ENCODE assay signal across 15 cellular contexts in genomic region chr10:5565205-5565545, GRCh38. TPM values are rescaled to one million over a fixed set of nuclear protein-coding genes. Genes with fewer than 3 reads are reported as not detected.
DNase-seq lines count a peak whose midpoint lies in the region; TF ChIP-seq lines count a peak whose summit lies in the region.
"Had no signal": no experiment of that assay in that cellular context is flagged by ENCODE, and none has a peak within 500 bp of the region (broad histone marks: within the 10 kb centered on the region; RNA-seq: fewer than 3 reads in every experiment).

No MANE protein-coding gene starts in this region.

- no peak overlapping the region for H2BK120ac ChIP-seq in H9 (ENCODE audit: low read depth, low read length, poor library complexity, severe bottlenecking)

- no peaks in the 10 kb centered on the region for H3K23me2 ChIP-seq in H9 (ENCODE audit: insufficient read length, low read depth, low read length, poor library complexity, severe bottlenecking)

- no peaks in the 10 kb centered on the region for H3K79me2 ChIP-seq in smooth muscle cell (ENCODE audit: low read depth)
- H3K79me2 ChIP-seq in H9 (ENCODE audit: insufficient read depth, low read length): no peaks in the 10 kb centered on the region

- no peaks in the 10 kb centered on the region for H3K36me3 ChIP-seq in smooth muscle cell (ENCODE audit: low read depth)
- H3K36me3 ChIP-seq: adrenal gland, HAP-1, tibial artery had no signal

- DNase-seq in activated CD4-positive, alpha-beta T cell treated with anti-CD3 and anti-CD28 coated beads, Interleukin-2, amount 10 ng/mL, durations not matched to agents 7 days and 5 days: no peak
- DNase-seq in activated CD4-positive, alpha-beta T cell treated with anti-CD3 and anti-CD28 coated beads, Interleukin-2, amount 50 U/mL, for 48 hours: no peak
- no peak for DNase-seq in activated CD4-positive, alpha-beta memory T cell treated with anti-CD3 and anti-CD28 coated beads, Interleukin-2, amount 10 ng/mL, durations not matched to agents 7 days and 5 days
- peak; percentile 45 for DNase-seq in islet precursor cell
- no peak for DNase-seq in smooth muscle cell (lab: John Stamatoyannopoulos, UW; ENCODE audit: unreplicated experiment)
- no peak for DNase-seq in H9
- DNase-seq in SIG-M5 (lab: John Stamatoyannopoulos, UW): no peak
- no peak for DNase-seq in NCI-H774 (lab: John Stamatoyannopoulos, UW)
- DNase-seq: activated CD4-positive, alpha-beta T cell treated with anti-CD3 and anti-CD28 coated beads for 48 hours; adrenal gland; NK-92 treated with Interleukin-12 subunit alpha and Interleukin-12 subunit beta, amount 100 ng/mL, for 24 hours had no signal

- H3T11ph ChIP-seq in H9 (ENCODE audit: low read length): no peak overlapping the region

- peak overlapping the region; percentile 95 for H3K27ac ChIP-seq in smooth muscle cell (ENCODE audit: low read depth)
- no peak overlapping the region for H3K27ac ChIP-seq in H9 (ENCODE audit: insufficient read length, low read depth, low read length)
- H3K27ac ChIP-seq: adrenal gland had no signal

- H3K9me3 Mint-ChIP-seq in activated CD4-positive, alpha-beta T cell treated with anti-CD3 and anti-CD28 coated beads, Interleukin-2, amount 10 ng/mL, durations not matched to agents 7 days and 5 days: peaks cover 3% of the 10 kb centered on the region
- no peaks in the 10 kb centered on the region for H3K9me3 Mint-ChIP-seq in activated CD4-positive, alpha-beta memory T cell treated with anti-CD3 and anti-CD28 coated beads, Interleukin-2, amount 10 ng/mL, durations not matched to agents 7 days and 5 days
- no peaks in the 10 kb centered on the region for H3K9me3 Mint-ChIP-seq in H9

- peaks cover 4% of the 10 kb centered on the region for H3K27me3 Mint-ChIP-seq in activated CD4-positive, alpha-beta T cell treated with anti-CD3 and anti-CD28 coated beads, Interleukin-2, amount 10 ng/mL, durations not matched to agents 7 days and 5 days
- H3K27me3 Mint-ChIP-seq in activated CD4-positive, alpha-beta memory T cell treated with anti-CD3 and anti-CD28 coated beads, Interleukin-2, amount 10 ng/mL, durations not matched to agents 7 days and 5 days: peaks cover 10% of the 10 kb centered on the region
- peaks cover 1% of the 10 kb centered on the region; the same call in 1 of the 2 replicates for H3K27me3 Mint-ChIP-seq in H9 (ENCODE audit: low read depth)

- peaks cover 7% of the 10 kb centered on the region for H3K36me3 Mint-ChIP-seq in activated CD4-positive, alpha-beta T cell treated with anti-CD3 and anti-CD28 coated beads, Interleukin-2, amount 10 ng/mL, durations not matched to agents 7 days and 5 days (ENCODE audit: low read depth)
- peaks cover 4% of the 10 kb centered on the region for H3K36me3 Mint-ChIP-seq in activated CD4-positive, alpha-beta memory T cell treated with anti-CD3 and anti-CD28 coated beads, Interleukin-2, amount 10 ng/mL, durations not matched to agents 7 days and 5 days (ENCODE audit: low read depth)
- H3K36me3 Mint-ChIP-seq in H9 (ENCODE audit: insufficient read depth in 1 of 3, low read depth in 3 of 3): no peaks in the 10 kb centered on the region; a peak in 1 of 7 replicates

- H3K27ac Mint-ChIP-seq in activated CD4-positive, alpha-beta T cell treated with anti-CD3 and anti-CD28 coated beads, Interleukin-2, amount 10 ng/mL, durations not matched to agents 7 days and 5 days: peak overlapping the region; percentile 100
- H3K27ac Mint-ChIP-seq in activated CD4-positive, alpha-beta memory T cell treated with anti-CD3 and anti-CD28 coated beads, Interleukin-2, amount 10 ng/mL, durations not matched to agents 7 days and 5 days: peak overlapping the region; percentile 93
- peak overlapping the region in 1 of 3 experiments; percentile 25; a peak in 1 of 7 replicates for H3K27ac Mint-ChIP-seq in H9

- no peak overlapping the region for H3K4me3 ChIP-seq in smooth muscle cell
- H3K4me3 ChIP-seq: adrenal gland, HAP-1, tibial artery had no signal

- H4K5ac ChIP-seq in H9 (ENCODE audit: insufficient read length, low read depth, low read length): no peak overlapping the region

- H3K4me3 Mint-ChIP-seq in activated CD4-positive, alpha-beta T cell treated with anti-CD3 and anti-CD28 coated beads, Interleukin-2, amount 10 ng/mL, durations not matched to agents 7 days and 5 days: no peak overlapping the region
- H3K4me3 Mint-ChIP-seq in activated CD4-positive, alpha-beta memory T cell treated with anti-CD3 and anti-CD28 coated beads, Interleukin-2, amount 10 ng/mL, durations not matched to agents 7 days and 5 days: no peak overlapping the region
- no peak overlapping the region for H3K4me3 Mint-ChIP-seq in H9

- H3K4me1 ChIP-seq in smooth muscle cell (ENCODE audit: low read depth) (peaks cover 20% of the 10 kb centered on the region), H9 (ENCODE audit: insufficient read depth, low read length) (no peaks in the 10 kb centered on the region)
- H3K4me1 ChIP-seq: adrenal gland, HAP-1 had no signal

- no peak overlapping the region for H3K4ac ChIP-seq in H9 (ENCODE audit: low read depth, low read length)

- H2AFZ ChIP-seq in smooth muscle cell (ENCODE audit: low read depth) (no peak overlapping the region), H9 (ENCODE audit: low read length) (no peak overlapping the region)

- no peak for TF ChIP-seq CTCF in smooth muscle cell (IDR thresholded peaks at IDR 0.05; ENCODE audit: borderline replicate concordance, insufficient read depth, poor library complexity, severe bottlenecking)
- no peak for TF ChIP-seq CTCF in H9 (conservative IDR thresholded peaks at IDR 0.05)

- no peak overlapping the region for H3K56ac ChIP-seq in H9 (ENCODE audit: insufficient read length, low read depth, low read length)

- no peak overlapping the region for H3K9ac ChIP-seq in smooth muscle cell (ENCODE audit: low read depth)
- H3K9ac ChIP-seq in H9 (ENCODE audit: extremely low read depth, insufficient read length, low read length): no peak overlapping the region

- no peaks in the 10 kb centered on the region for H3K79me1 ChIP-seq in H9 (ENCODE audit: insufficient read depth, low read depth, low read length, poor library complexity, severe bottlenecking)

- 75% methylated on average over 8 of the region's 8 CpGs for WGBS in smooth muscle cell (ENCODE audit: low lambda C conversion rate)
- no CpG with 5 or more reads among the region's 8 CpGs for WGBS in H9 (ENCODE audit: extremely low coverage, insufficient read length, low lambda C conversion rate)

- H4K20me1 ChIP-seq in smooth muscle cell (ENCODE audit: low read depth): no peaks in the 10 kb centered on the region
- H4K20me1 ChIP-seq in H9 (ENCODE audit: control insufficient read depth, insufficient read depth, insufficient read length): no peaks in the 10 kb centered on the region

- H3K27me3 ChIP-seq in smooth muscle cell (ENCODE audit: low read depth) (no peaks in the 10 kb centered on the region), H9 (ENCODE audit: insufficient read depth, low read length) (no peaks in the 10 kb centered on the region)
- H3K27me3 ChIP-seq: adrenal gland, tibial artery had no signal

- no peak overlapping the region for H3K14ac ChIP-seq in H9 (ENCODE audit: insufficient read depth, low read length)

- POLR2A ChIA-PET in activated CD4-positive, alpha-beta T cell treated with anti-CD3 and anti-CD28 coated beads, Interleukin-2, amount 10 ng/mL, durations not matched to agents 7 days and 5 days (lab: Charles Lee): interaction anchor here (0.6 kb wide), 1 partner anchor 23 kb away, joined by 3 read pairs; no protein-coding TSS in a partner anchor
- POLR2A ChIA-PET in activated CD4-positive, alpha-beta memory T cell treated with anti-CD3 and anti-CD28 coated beads, Interleukin-2, amount 10 ng/mL, durations not matched to agents 7 days and 5 days (lab: Charles Lee): interaction anchor here (1.2 to 2.2 kb wide), 3 partner anchors 13 to 17 kb away, joined by 3 to 6 read pairs (median 4); no protein-coding TSS in a partner anchor

- no peak overlapping the region for H2AK5ac ChIP-seq in H9 (ENCODE audit: insufficient read length, low read length)

- H4K8ac ChIP-seq in H9 (replicated peaks; ENCODE audit: insufficient read length, low read depth, low read length): no peak overlapping the region

- H3K4me2 ChIP-seq in smooth muscle cell (peak overlapping the region; percentile 65), H9 (ENCODE audit: insufficient read depth, insufficient read length, low read length) (no peak overlapping the region)

- no peak overlapping the region for H4K91ac ChIP-seq in H9 (ENCODE audit: insufficient read length, low read depth, low read length)

- no peak overlapping the region for H3K23ac ChIP-seq in H9 (ENCODE audit: insufficient read length, low read depth, low read length)

- peaks cover 42% of the 10 kb centered on the region for H3K4me1 Mint-ChIP-seq in activated CD4-positive, alpha-beta T cell treated with anti-CD3 and anti-CD28 coated beads, Interleukin-2, amount 10 ng/mL, durations not matched to agents 7 days and 5 days
- H3K4me1 Mint-ChIP-seq in activated CD4-positive, alpha-beta memory T cell treated with anti-CD3 and anti-CD28 coated beads, Interleukin-2, amount 10 ng/mL, durations not matched to agents 7 days and 5 days: peaks cover 37% of the 10 kb centered on the region
- peaks cover 4 to 11% of the 10 kb centered on the region in 2 experiments for H3K4me1 Mint-ChIP-seq in H9

- H3K9me3 ChIP-seq in smooth muscle cell (replicated peaks; ENCODE audit: low read depth): no peaks in the 10 kb centered on the region
- no peaks in the 10 kb centered on the region for H3K9me3 ChIP-seq in H9 (ENCODE audit: control insufficient read depth, low read depth, low read length)
- H3K9me3 ChIP-seq: adrenal gland, HAP-1, tibial artery had no signal

- no peak overlapping the region for H2BK20ac ChIP-seq in H9 (ENCODE audit: low read depth, low read length, poor library complexity, severe bottlenecking)

- no peak overlapping the region for H2BK12ac ChIP-seq in H9 (ENCODE audit: insufficient read length, low read depth, low read length)

- no peak overlapping the region for H2BK15ac ChIP-seq in H9 (ENCODE audit: low read depth, low read length)

- H2BK5ac ChIP-seq in H9 (ENCODE audit: insufficient read length, low read length): no peak overlapping the region

- CTCF ChIA-PET in activated CD4-positive, alpha-beta T cell treated with anti-CD3 and anti-CD28 coated beads, Interleukin-2, amount 10 ng/mL, durations not matched to agents 7 days and 5 days (lab: Charles Lee): interaction anchor here (2.8 kb wide), 1 partner anchor 16 kb away, joined by 9 read pairs; no protein-coding TSS in a partner anchor
- CTCF ChIA-PET in activated CD4-positive, alpha-beta memory T cell treated with anti-CD3 and anti-CD28 coated beads, Interleukin-2, amount 10 ng/mL, durations not matched to agents 7 days and 5 days (lab: Charles Lee): no interaction called here

- peaks cover 20% of the 10 kb centered on the region for H3F3A ChIP-seq in smooth muscle cell (ENCODE audit: low read depth)

- H3K18ac ChIP-seq in H9 (ENCODE audit: insufficient read length, low read depth, low read length): no peak overlapping the region

RNA-seq across cellular contexts. Expression of gene CALML3, which starts 40.4 kb away (rescaled TPM):
- not detected for total RNA-seq in activated CD4-positive, alpha-beta T cell treated with anti-CD3 and anti-CD28 coated beads, Interleukin-2, amount 10 ng/mL, durations not matched to agents 7 days and 5 days
- total RNA-seq in activated CD4-positive, alpha-beta memory T cell treated with anti-CD3 and anti-CD28 coated beads, Interleukin-2, amount 10 ng/mL, durations not matched to agents 7 days and 5 days: not detected
- total RNA-seq in smooth muscle cell (0.04 and 0.49 TPM in 2 replicates), H9 (2021) (not detected in 2 replicates)
- 0.20 TPM in 1 of 2 replicates, not detected in the other for polyA plus RNA-seq in smooth muscle cell
- total RNA-seq: A673, adrenal gland, kidney epithelial cell had no signal
